ENCODE assay signal across 8 cellular contexts in the genomic region with DNA sequence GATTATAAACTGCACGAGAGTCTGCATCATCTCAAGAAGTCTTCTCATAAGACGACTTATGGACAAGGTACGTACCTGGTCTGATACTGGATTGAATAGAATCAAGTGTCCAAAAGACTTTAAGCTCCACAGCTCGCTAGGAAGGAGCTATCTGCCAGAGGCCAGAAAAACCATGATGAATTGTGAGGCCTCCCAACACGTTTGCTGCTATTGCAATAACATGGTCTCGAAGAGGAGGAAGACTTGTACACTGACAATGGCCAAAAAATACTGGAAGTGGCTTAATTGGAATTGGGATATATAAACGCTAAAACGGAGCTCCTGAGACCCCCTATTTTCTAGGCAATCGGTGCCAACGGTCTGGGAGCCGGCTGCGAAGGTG. TPM values are rescaled to one million over a fixed set of nuclear protein-coding genes. Genes with fewer than 3 reads are reported as not detected.
DNase-seq lines count a peak whose midpoint lies in the region; ATAC-seq and TF ChIP-seq lines count a peak whose summit lies in the region.

No MANE protein-coding gene starts in this region.

- no peaks in the 10 kb centered on the region for H3K79me2 ChIP-seq in DND-41 (ENCODE audit: insufficient read depth, low read length)
- H3K79me2 ChIP-seq in MM.1S (ENCODE audit: low read length), result no peaks in the 10 kb centered on the region

- peak overlapping the region; percentile 79 for H4K8ac ChIP-seq in mesenchymal stem cell (ENCODE audit: low read length)

- DNase-seq in DND-41, result no peak
- no peak for DNase-seq in MM.1S
- peak in 2 of 61 donors; percentile 44 to 50 for DNase-seq in caudate nucleus (lab: John Stamatoyannopoulos, UW)
- DNase-seq in mesenchymal stem cell, result no peak
- no peak for DNase-seq in vagina (ENCODE audit: extremely low spot score in 2 of 2)
- no peak for DNase-seq in mucosa of gallbladder (ENCODE audit: low spot score)
- no peak for DNase-seq in NCI-H526 (lab: John Stamatoyannopoulos, UW)

- no peak for ATAC-seq in DND-41 (ENCODE audit: insufficient read depth, low read depth)
- ATAC-seq in HG02588 (IDR thresholded peaks at IDR 0.05; ENCODE audit: unreplicated experiment), result no peak

- H3K36me3 ChIP-seq in DND-41 (ENCODE audit: insufficient read depth, low read length) (no peaks in the 10 kb centered on the region), MM.1S (replicated peaks; ENCODE audit: insufficient read depth, low read length) (no peaks in the 10 kb centered on the region), mesenchymal stem cell (ENCODE audit: control insufficient read depth in 1 of 2, insufficient read depth in 2 of 2, low read depth in 1 of 2, low read length in 2 of 2) (peaks cover 0 to 6% of the 10 kb centered on the region in 2 experiments), vagina (no peaks in the 10 kb centered on the region)

- H4K20me1 ChIP-seq in DND-41 (ENCODE audit: insufficient read depth, low read length), result no peaks in the 10 kb centered on the region
- H4K20me1 ChIP-seq in MM.1S (ENCODE audit: insufficient read depth, low read length), result no peaks in the 10 kb centered on the region

- H3K9me3 ChIP-seq in DND-41 (ENCODE audit: insufficient read depth, low read length, severe bottlenecking) (no peaks in the 10 kb centered on the region), MM.1S (replicated peaks; ENCODE audit: insufficient read depth, low read length) (no peaks in the 10 kb centered on the region), mesenchymal stem cell (ENCODE audit: control insufficient read depth, low read length) (no peaks in the 10 kb centered on the region), vagina (no peaks in the 10 kb centered on the region)

- no peaks in the 10 kb centered on the region for H3K79me1 ChIP-seq in mesenchymal stem cell (replicated peaks; ENCODE audit: low read length, poor library complexity, severe bottlenecking)

- no peak overlapping the region for H2BK120ac ChIP-seq in mesenchymal stem cell (ENCODE audit: low read depth, low read length)

- H3K4me3 ChIP-seq in DND-41 (ENCODE audit: low read depth in 1 of 2, low read length in 2 of 2) (peak overlapping the region; percentile 45 to 79; a peak in 3 of 4 replicates), MM.1S (ENCODE audit: low read length) (peak overlapping the region; percentile 92), mesenchymal stem cell (ENCODE audit: insufficient read depth in 1 of 2, low read depth in 1 of 2, low read length in 2 of 2) (peak overlapping the region; percentile 73 to 97), vagina (peak overlapping the region; percentile 52 to 58)

- H3K4me2 ChIP-seq in DND-41 (ENCODE audit: insufficient read depth, low read length) (peak overlapping the region; percentile 69), MM.1S (ENCODE audit: low read depth, low read length) (peak overlapping the region; percentile 91), mesenchymal stem cell (ENCODE audit: low read length, poor library complexity, severe bottlenecking) (peak overlapping the region; percentile 66)

- H3K9ac ChIP-seq in DND-41 (ENCODE audit: low read depth, low read length) (peak overlapping the region; percentile 56), MM.1S (ENCODE audit: low read length) (peak overlapping the region; percentile 68; the same call in 1 of the 2 replicates), mesenchymal stem cell (ENCODE audit: low read length) (peak overlapping the region; percentile 94)

- 33% methylated on average over 12 of the region's 12 CpGs for WGBS in mesenchymal stem cell

- H3K9me2 ChIP-seq in MM.1S (replicated peaks; ENCODE audit: insufficient read depth, low read length), result no peaks in the 10 kb centered on the region

- H3K27me3 ChIP-seq in DND-41 (ENCODE audit: insufficient read depth, low read length, poor library complexity) (no peaks in the 10 kb centered on the region), MM.1S (replicated peaks; ENCODE audit: insufficient read depth, low read length) (no peaks in the 10 kb centered on the region), mesenchymal stem cell (ENCODE audit: control insufficient read depth in 1 of 2, insufficient read depth in 1 of 2, low read length in 2 of 2) (peaks cover 0 to 9% of the 10 kb centered on the region in 2 experiments), vagina (no peaks in the 10 kb centered on the region)

- H4K91ac ChIP-seq in mesenchymal stem cell (ENCODE audit: low read length), result no peak overlapping the region

- no peak overlapping the region for H3K23ac ChIP-seq in mesenchymal stem cell (ENCODE audit: low read length in 2 of 2)

- no peak overlapping the region for H2BK12ac ChIP-seq in mesenchymal stem cell (ENCODE audit: low read length in 2 of 2)

- H3K27ac ChIP-seq in DND-41 (ENCODE audit: low read length), result peak overlapping the region; percentile 73
- H3K27ac ChIP-seq in MM.1S (ENCODE audit: low read length), result no peak overlapping the region
- peak overlapping the region; percentile 94 for H3K27ac ChIP-seq in caudate nucleus (ENCODE audit: low read depth, low read length)
- H3K27ac ChIP-seq in mesenchymal stem cell (ENCODE audit: low read length, poor library complexity, severe bottlenecking), result no peak overlapping the region
- peak overlapping the region; percentile 61 for H3K27ac ChIP-seq in vagina

- H2BK5ac ChIP-seq in mesenchymal stem cell (ENCODE audit: low read depth, low read length, poor library complexity, severe bottlenecking), result no peak overlapping the region

- no peak for TF ChIP-seq POLR2A in vagina (IDR thresholded peaks at IDR 0.05)

- no peak overlapping the region for H2AK5ac ChIP-seq in mesenchymal stem cell (ENCODE audit: low read length, severe bottlenecking)

- no peak overlapping the region for H2BK15ac ChIP-seq in mesenchymal stem cell (ENCODE audit: low read depth, poor library complexity, severe bottlenecking)

- H2AFZ ChIP-seq in DND-41 (ENCODE audit: low read depth, low read length), result peak overlapping the region; percentile 91
- peak overlapping the region; percentile 98 for H2AFZ ChIP-seq in MM.1S (ENCODE audit: low read length)
- H2AFZ ChIP-seq in mesenchymal stem cell (ENCODE audit: low read depth, low read length), result peak overlapping the region; percentile 83

- H3K4me1 ChIP-seq in DND-41 (ENCODE audit: insufficient read depth, low read length) (peaks cover 16% of the 10 kb centered on the region), MM.1S (ENCODE audit: low read length) (peaks cover 5% of the 10 kb centered on the region; the same call in 1 of the 2 replicates), mesenchymal stem cell (ENCODE audit: control insufficient read depth, insufficient read depth, low read depth, low read length) (no peaks in the 10 kb centered on the region), vagina (no peaks in the 10 kb centered on the region)

- intact Hi-C loops in vagina (cut with DNase I), result no loop called here

- no peak overlapping the region for H3K14ac ChIP-seq in mesenchymal stem cell (ENCODE audit: low read length in 2 of 2)

- H3K4ac ChIP-seq in mesenchymal stem cell (ENCODE audit: low read depth in 1 of 2, low read length in 2 of 2), result no peak overlapping the region

- H3F3A ChIP-seq in MM.1S (ENCODE audit: insufficient read depth, low read length), result no peaks in the 10 kb centered on the region

- peak overlapping the region in 1 of 2 experiments; percentile 26 for H3K18ac ChIP-seq in mesenchymal stem cell (ENCODE audit: low read depth in 1 of 2, low read length in 2 of 2)

- TF ChIP-seq CTCF in DND-41 (IDR thresholded peaks at IDR 0.05; ENCODE audit: borderline replicate concordance, extremely low read depth, low read length, poor library complexity, severe bottlenecking), result no peak
- no peak for TF ChIP-seq CTCF in MM.1S (IDR thresholded peaks at IDR 0.05; ENCODE audit: low read length)
- TF ChIP-seq CTCF in vagina (IDR thresholded peaks at IDR 0.05), result no peak

RNA-seq across cellular contexts. Expression of gene DNAJC28, which starts 0.5 kb away (rescaled TPM):
- polyA plus RNA-seq in mesenchymal stem cell (2013, experiment 1 of 2), result 1.9 TPM
- 2.1 TPM for polyA plus RNA-seq in mesenchymal stem cell (2013, experiment 2 of 2)
- total RNA-seq in vagina (1.5 TPM), mucosa of gallbladder (2.8 TPM)

RNA-seq across cellular contexts. Expression of gene TMEM50B, which starts 11.2 kb away (rescaled TPM):
- 22.9 TPM for polyA plus RNA-seq in mesenchymal stem cell (2013, experiment 1 of 2)
- 24.7 TPM for polyA plus RNA-seq in mesenchymal stem cell (2013, experiment 2 of 2)
- total RNA-seq in vagina, result 42.5 TPM
- 95.0 TPM for total RNA-seq in mucosa of gallbladder

RNA-seq across cellular contexts. Expression of gene GART, which starts 50.9 kb away (rescaled TPM):
- polyA plus RNA-seq in mesenchymal stem cell (2013, experiment 1 of 2), result 37.6 TPM
- polyA plus RNA-seq in mesenchymal stem cell (2013, experiment 2 of 2), result 37.6 TPM
- total RNA-seq in vagina (47.6 TPM), mucosa of gallbladder (51.9 TPM)

RNA-seq across cellular contexts. Expression of gene SON, which starts 51.9 kb away (rescaled TPM):
- 84.8 TPM for polyA plus RNA-seq in mesenchymal stem cell (2013, experiment 1 of 2)
- 81.3 TPM for polyA plus RNA-seq in mesenchymal stem cell (2013, experiment 2 of 2)
- total RNA-seq in vagina, result 212 TPM
- total RNA-seq in mucosa of gallbladder, result 257 TPM

Comparison
In these comparisons a context has a peak if more than half of its experiments do, and no peak if none do; other contexts are left out.
1. H3K27ac ChIP-seq: peak in DND-41 (single experiment), caudate nucleus (single experiment) and vagina (single experiment); none in MM.1S (single experiment) and mesenchymal stem cell (single experiment).
2. Peak in every context shown above with its lines, with median percentiles within 50 percentile points of each other: H2AFZ ChIP-seq, H3K4me2 ChIP-seq, H3K4me3 ChIP-seq and H3K9ac ChIP-seq.